ENCODE assay signal across 1 cellular context in the genomic region with DNA sequence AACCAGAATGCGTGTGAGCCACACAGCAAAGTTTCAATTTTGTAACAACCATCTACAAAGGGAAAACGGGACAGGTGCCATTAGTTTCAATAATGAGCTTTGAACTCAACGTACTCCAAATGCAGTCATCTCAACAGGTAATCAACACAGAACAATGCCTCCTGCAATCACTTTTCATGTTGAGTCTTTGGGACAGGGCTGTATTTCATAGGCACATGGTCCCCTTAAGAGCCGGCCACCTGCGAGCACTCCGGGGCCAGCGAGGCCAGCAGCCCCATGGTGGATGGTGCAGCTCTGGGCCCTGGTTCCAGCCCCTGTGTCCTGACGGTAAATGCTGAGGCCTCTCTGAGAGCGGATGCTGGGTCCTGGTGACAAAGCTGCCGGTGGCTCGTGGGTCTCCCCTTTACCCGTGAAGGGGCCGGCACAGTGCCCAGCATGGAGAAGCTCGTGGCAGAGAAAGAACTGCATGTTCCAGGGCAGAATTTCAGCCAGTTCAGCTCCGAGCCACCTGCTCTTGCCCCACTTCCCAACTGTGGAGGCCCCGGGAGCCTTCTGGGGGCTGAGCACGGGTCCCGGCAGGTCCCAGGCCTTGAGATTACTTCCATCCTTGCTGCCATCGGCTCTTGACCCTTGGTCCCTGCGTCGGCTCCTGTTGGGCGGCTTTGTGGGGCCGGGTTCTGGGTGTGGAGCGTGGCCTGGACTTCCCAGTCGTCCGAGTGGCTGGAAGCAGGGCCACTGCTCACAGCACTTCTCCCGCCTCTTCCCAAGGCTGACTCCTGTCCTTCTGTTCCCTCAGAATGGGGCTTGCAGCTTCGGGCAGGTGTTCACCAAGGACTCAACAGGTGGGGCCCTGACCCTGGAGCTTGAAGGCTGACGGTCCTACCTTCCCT.
TF ChIP-seq lines count a peak whose summit lies in the region.

No MANE protein-coding gene starts in this region.

TF ChIP-seq in HepG2, 621 proteins besides CTCF, POLR2A, EP300 and RAD21 (continued from another document):
- TF ChIP-seq, protein P1, sequence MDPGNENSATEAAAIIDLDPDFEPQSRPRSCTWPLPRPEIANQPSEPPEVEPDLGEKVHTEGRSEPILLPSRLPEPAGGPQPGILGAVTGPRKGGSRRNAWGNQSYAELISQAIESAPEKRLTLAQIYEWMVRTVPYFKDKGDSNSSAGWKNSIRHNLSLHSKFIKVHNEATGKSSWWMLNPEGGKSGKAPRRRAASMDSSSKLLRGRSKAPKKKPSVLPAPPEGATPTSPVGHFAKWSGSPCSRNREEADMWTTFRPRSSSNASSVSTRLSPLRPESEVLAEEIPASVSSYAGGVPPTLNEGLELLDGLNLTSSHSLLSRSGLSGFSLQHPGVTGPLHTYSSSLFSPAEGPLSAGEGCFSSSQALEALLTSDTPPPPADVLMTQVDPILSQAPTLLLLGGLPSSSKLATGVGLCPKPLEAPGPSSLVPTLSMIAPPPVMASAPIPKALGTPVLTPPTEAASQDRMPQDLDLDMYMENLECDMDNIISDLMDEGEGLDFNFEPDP (CRISPR knock-in tag; conservative IDR thresholded peaks at IDR 0.05), result 0 out of 2 replicates have a peak, but pooled peaks have one; percentile 90
- no peak for TF ChIP-seq RORA (CRISPR knock-in tag; IDR thresholded peaks at IDR 0.05)
- TF ChIP-seq ZBTB26 (CRISPR knock-in tag; IDR thresholded peaks at IDR 0.05; ENCODE audit: borderline replicate concordance), result no peak
- TF ChIP-seq RXRA (CRISPR knock-in tag; IDR thresholded peaks at IDR 0.05), result no peak
